In genomic region chr10:114404171-114405010, GRCh38 we compare ENCODE assay signal across 8 cellular contexts. TPM values are rescaled to one million over a fixed set of nuclear protein-coding genes. Genes with fewer than 3 reads are reported as not detected.
DNase-seq lines count a peak whose midpoint lies in the region; ATAC-seq and TF ChIP-seq lines count a peak whose summit lies in the region.

Gene AFAP1L2, minus strand, starts transcription at chr10:114404502. Its CDS starts 47 bp downstream, at chr10:114404455.

- no peak for ATAC-seq in GM21528 (IDR thresholded peaks at IDR 0.05; ENCODE audit: low FRiP score, unreplicated experiment)
- no peak for ATAC-seq in HG03196 (IDR thresholded peaks at IDR 0.05; ENCODE audit: unreplicated experiment)

- TF ChIP-seq EP300 in esophagus muscularis mucosa (IDR thresholded peaks at IDR 0.05): no peak

- 3% methylated on average over 19 of the region's 88 CpGs for WGBS in esophagus muscularis mucosa

- peak within 1 kb of the TSS; percentile 67 for H3K9ac ChIP-seq in NT2/D1 (ENCODE audit: insufficient read length, low read depth)

- H3K27me3 ChIP-seq in NT2/D1 (ENCODE audit: insufficient read depth, insufficient read length) (peaks cover 45% of the 10 kb centered on the region), esophagus muscularis mucosa (peaks cover 0 to 23% (median 3%) of the 10 kb centered on the region in 4 donors)

- intact Hi-C loops in esophagus muscularis mucosa (cut with DNase I): loop anchor here (10.0 kb wide), 1 partner anchor 100 kb away; no protein-coding TSS in a partner anchor

- H3K4me1 ChIP-seq in NT2/D1 (ENCODE audit: insufficient read depth, insufficient read length) (peaks cover 2% of the 10 kb centered on the region), esophagus muscularis mucosa (peaks cover 28 to 58% (median 54%) of the 10 kb centered on the region in 4 donors)

- H3K9me3 ChIP-seq in NT2/D1 (ENCODE audit: insufficient read depth, low read length): no peaks in the 10 kb centered on the region
- H3K9me3 ChIP-seq in esophagus muscularis mucosa: no peaks in the 10 kb centered on the region

- H3K27ac ChIP-seq in esophagus muscularis mucosa (replicated peaks in 1 of 4): peak within 1 kb of the TSS; percentile 71 to 78 (median 74)

- H3K9me3 Mint-ChIP-seq in nephron progenitor cell: no peaks in the 10 kb centered on the region

- H3K36me3 Mint-ChIP-seq in nephron progenitor cell (ENCODE audit: low read depth): no peaks in the 10 kb centered on the region

- H3K27me3 Mint-ChIP-seq in nephron progenitor cell (ENCODE audit: low read depth, poor library complexity): peaks cover 23% of the 10 kb centered on the region

- DNase-seq in GM12864 (ENCODE audit: low read depth) (no peak), NT2/D1 (ENCODE audit: low read depth, low spot score) (no peak), esophagus muscularis mucosa (ENCODE audit: extremely low spot score) (no peak), nephron progenitor cell (peak; percentile 64), mucosa of gallbladder (ENCODE audit: low spot score) (no peak)
- DNase-seq in NK-92 treated with Interleukin-12 subunit alpha and Interleukin-12 subunit beta, amount 100 ng/mL, for 24 hours (lab: John Stamatoyannopoulos, UW): no peak

- H3K27ac Mint-ChIP-seq in nephron progenitor cell: peak within 1 kb of the TSS; percentile 67

- TF ChIP-seq CTCF in GM12864 (IDR thresholded peaks at IDR 0.05; ENCODE audit: low read depth, low read length, missing control alignments) (no peak), esophagus muscularis mucosa (IDR thresholded peaks at IDR 0.05) (no peak), nephron progenitor cell (IDR thresholded peaks at IDR 0.05) (no peak)

- H3K4me1 Mint-ChIP-seq in nephron progenitor cell: peaks cover 66% of the 10 kb centered on the region

- H3K36me3 ChIP-seq in NT2/D1 (ENCODE audit: insufficient read depth, insufficient read length, low read length): no peaks in the 10 kb centered on the region
- H3K36me3 ChIP-seq in esophagus muscularis mucosa: no peaks in the 10 kb centered on the region

- H3K4me3 Mint-ChIP-seq in nephron progenitor cell: peak within 1 kb of the TSS; percentile 91

- TF ChIP-seq POLR2A in esophagus muscularis mucosa (IDR thresholded peaks at IDR 0.05; ENCODE audit: low read depth): no peak

- H3K4me3 ChIP-seq in GM12864 (ENCODE audit: low read depth, low read length) (peak within 1 kb of the TSS; percentile 38; the same call in 1 of the 2 replicates), NT2/D1 (ENCODE audit: insufficient read length, low read depth) (peak within 1 kb of the TSS; percentile 54), esophagus muscularis mucosa (peak within 1 kb of the TSS; percentile 65 to 71 (median 65))

RNA-seq across cellular contexts. Expression of gene AFAP1L2, which starts in this region (rescaled TPM):
- 10 to 100 TPM; 18.5 to 23.2 (median 19.9) TPM for total RNA-seq in esophagus muscularis mucosa
- 6.3 TPM for total RNA-seq in mucosa of gallbladder
